ENCODE assay signal across 17 cellular contexts in genomic region chr1:197980457-197980856, GRCh38.
DNase-seq lines count a peak whose midpoint lies in the region; ATAC-seq and TF ChIP-seq lines count a peak whose summit lies in the region.
"Had no signal": no experiment of that assay in that cellular context is flagged by ENCODE, and none has a peak within 500 bp of the region (broad histone marks: within the 10 kb centered on the region; RNA-seq: fewer than 3 reads in every experiment).

No MANE protein-coding gene starts in this region.

- TF ChIP-seq POLR2A in HCT116 (IDR thresholded peaks at IDR 0.05; ENCODE audit: borderline replicate concordance, extremely low read depth, insufficient read depth, insufficient read length), result no peak

- no peak overlapping the region for H2BK5ac ChIP-seq in mesendoderm (ENCODE audit: low read length)

- H3K27ac ChIP-seq in HCT116 (ENCODE audit: low read depth, low read length) (no peak overlapping the region), endodermal cell (ENCODE audit: low read depth, low read length) (no peak overlapping the region), mesendoderm (ENCODE audit: low read depth, low read length) (no peak overlapping the region)
- H3K27ac ChIP-seq: PC-9, SJSA1 had no signal

- H3K36me3 ChIP-seq in HCT116 (ENCODE audit: control insufficient read depth in 1 of 2, insufficient read depth in 2 of 2, low read length in 2 of 2) (no peaks in the 10 kb centered on the region), endodermal cell (ENCODE audit: control insufficient read depth, insufficient read depth, low read length) (no peaks in the 10 kb centered on the region), mesendoderm (ENCODE audit: control insufficient read depth, insufficient read depth, low read length) (no peaks in the 10 kb centered on the region)
- H3K36me3 ChIP-seq: HAP-1, SJSA1 had no signal

- H3K4ac ChIP-seq in mesendoderm (ENCODE audit: low read depth, low read length), result no peak overlapping the region

- H3K18ac ChIP-seq in mesendoderm (ENCODE audit: low read length), result no peak overlapping the region

- intact Hi-C loops in HCT116 (cut with micrococcal nuclease) (no loop called here), Calu3 (cut with micrococcal nuclease; ENCODE audit: unreplicated experiment) (no loop called here)

- 89 to 100% methylated on average over 1 to 3 of the region's 3 CpGs for WGBS in endodermal cell (ENCODE audit: insufficient coverage in 1 of 2, insufficient read length in 1 of 2), 2 experiments
- no CpG with 5 or more reads among the region's 3 CpGs for WGBS in mesendoderm (ENCODE audit: extremely low coverage, insufficient coverage, low lambda C conversion rate)

- H2AFZ ChIP-seq in HCT116 (ENCODE audit: low read depth, low read length, poor library complexity, severe bottlenecking), result no peak overlapping the region
- H2AFZ ChIP-seq: PC-9 had no signal

- H3K9me3 Mint-ChIP-seq in endodermal cell, result no peaks in the 10 kb centered on the region
- H3K9me3 Mint-ChIP-seq in Calu3 (ENCODE audit: low read depth, unreplicated experiment), result no peaks in the 10 kb centered on the region
- H3K9me3 Mint-ChIP-seq: CD8-positive, alpha-beta memory T cell had no signal

- H2BK120ac ChIP-seq in mesendoderm (ENCODE audit: low read depth, low read length), result no peak overlapping the region

- POLR2A ChIA-PET in HCT116 (lab: Charles Lee), result no interaction called here

- H3K27ac Mint-ChIP-seq in endodermal cell, result no peak overlapping the region
- no peak overlapping the region for H3K27ac Mint-ChIP-seq in Calu3 (ENCODE audit: unreplicated experiment)
- H3K27ac Mint-ChIP-seq: CD8-positive, alpha-beta memory T cell had no signal

- H3K4me1 Mint-ChIP-seq in endodermal cell (no peaks in the 10 kb centered on the region), Calu3 (ENCODE audit: low read depth, unreplicated experiment) (peaks cover 14% of the 10 kb centered on the region)
- H3K4me1 Mint-ChIP-seq: CD8-positive, alpha-beta memory T cell had no signal

- H2BK15ac ChIP-seq in mesendoderm (replicated peaks; ENCODE audit: low read depth), result no peak overlapping the region

- no peak overlapping the region for H3K9ac ChIP-seq in HCT116 (ENCODE audit: low read length)
- H3K9ac ChIP-seq in endodermal cell (ENCODE audit: extremely low read depth, low read length, poor library complexity, severe bottlenecking), result no peak overlapping the region
- H3K9ac ChIP-seq in mesendoderm (ENCODE audit: low read length), result no peak overlapping the region

- H4K8ac ChIP-seq in mesendoderm (ENCODE audit: low read depth, low read length), result no peak overlapping the region

- H3K9me3 ChIP-seq in HCT116 (ENCODE audit: control insufficient read depth in 1 of 2, insufficient read depth in 1 of 2, low read depth in 1 of 2, low read length in 2 of 2) (no peaks in the 10 kb centered on the region), endodermal cell (ENCODE audit: control insufficient read depth, low read length) (no peaks in the 10 kb centered on the region)
- H3K9me3 ChIP-seq: HAP-1, SJSA1 had no signal

- no peak overlapping the region for H3K56ac ChIP-seq in mesendoderm (ENCODE audit: low read length)

- H3K27me3 Mint-ChIP-seq in endodermal cell (ENCODE audit: insufficient read depth), result peaks cover 11% of the 10 kb centered on the region
- no peaks in the 10 kb centered on the region for H3K27me3 Mint-ChIP-seq in Calu3 (ENCODE audit: unreplicated experiment)

- no peak overlapping the region for H3K4me3 ChIP-seq in HCT116 (replicated peaks in 1 of 2; ENCODE audit: low read depth in 1 of 2, low read length in 2 of 2)
- H3K4me3 ChIP-seq in endodermal cell (ENCODE audit: low read length), result no peak overlapping the region
- H3K4me3 ChIP-seq in mesendoderm (ENCODE audit: low read length), result no peak overlapping the region
- H3K4me3 ChIP-seq: HAP-1, PC-9, SJSA1 had no signal

- DNase-seq in ELF-1 (ENCODE audit: low read depth, low spot score) (peak; percentile 7), HCT116 (ENCODE audit: low read depth, low spot score) (no peak), endodermal cell (no peak), mesendoderm (peak; percentile 9), Calu3 (no peak), mucosa of gallbladder (ENCODE audit: low spot score) (no peak)
- DNase-seq in activated CD4-positive, alpha-beta T cell treated with anti-CD3 and anti-CD28 coated beads for 48 hours, result no peak
- DNase-seq in activated CD8-positive, alpha-beta memory T cell treated with anti-CD3 and anti-CD28 coated beads for 24 hours, result no peak
- DNase-seq: C1 segment of cervical spinal cord; CD8-positive, alpha-beta memory T cell; NCI-H1105 treated with DMSO at 0.1 percent for 48 hours; NCI-H1694 treated with DMSO at 0.1 percent for 48 hours; NCI-H345; NCI-H524 treated with DMSO at 0.1 percent for 48 hours; PC-9 had no signal

- H3K36me3 Mint-ChIP-seq in endodermal cell (ENCODE audit: low read depth) (no peaks in the 10 kb centered on the region), Calu3 (ENCODE audit: insufficient read depth, unreplicated experiment) (no peaks in the 10 kb centered on the region)
- H3K36me3 Mint-ChIP-seq: CD8-positive, alpha-beta memory T cell had no signal

- H4K20me1 ChIP-seq in HCT116 (ENCODE audit: insufficient read depth), result no peaks in the 10 kb centered on the region

- peak; percentile 40; the same call in 1 of the 2 replicates for ATAC-seq in HCT116

- H3K9me2 ChIP-seq in HCT116 (ENCODE audit: insufficient read depth), result no peaks in the 10 kb centered on the region

- H4K5ac ChIP-seq in mesendoderm (ENCODE audit: low read length), result no peak overlapping the region

- no TSS peak for BruUV-seq in HCT116 (replicated peaks; lab: Mats Ljungman, UMichigan)
- no TSS peak for BruUV-seq in Calu3 (replicated peaks; lab: Mats Ljungman, UMichigan)

- H3K79me2 ChIP-seq in HCT116 (ENCODE audit: insufficient read depth, low read length) (no peaks in the 10 kb centered on the region), mesendoderm (ENCODE audit: control insufficient read depth, insufficient read depth, low read length) (no peaks in the 10 kb centered on the region)

- no peak for TF ChIP-seq RAD21 in HCT116 (IDR thresholded peaks at IDR 0.05; ENCODE audit: low read depth)

- H3K27me3 ChIP-seq in HCT116 (ENCODE audit: insufficient read depth, low read length) (no peaks in the 10 kb centered on the region), endodermal cell (ENCODE audit: control insufficient read depth, insufficient read depth, low read length, poor library complexity, severe bottlenecking) (peaks cover 27% of the 10 kb centered on the region), mesendoderm (ENCODE audit: insufficient read depth, low read length, poor library complexity) (no peaks in the 10 kb centered on the region)
- H3K27me3 ChIP-seq: SJSA1 had no signal

- CTCF ChIA-PET in HCT116 (lab: Charles Lee) (no interaction called here), Calu3 (lab: Charles Lee) (interaction anchor here (0.7 to 1.4 kb wide), 2 partner anchors 13 to 175 kb away, joined by 3 to 4 read pairs; no protein-coding TSS in a partner anchor)

- RAD21 ChIA-PET in HCT116 (lab: Charles Lee; ENCODE audit: low non-redundant PET in 1 of 2, low total read pairs in 2 of 2, uncharacterized antibody in 2 of 2, unreplicated experiment in 2 of 2), result no interaction called here

- TF ChIP-seq CTCF in HCT116 (IDR thresholded peaks at IDR 0.05 in 2 of 3, conservative IDR thresholded peaks at IDR 0.05 in 1 of 3; ENCODE audit: borderline replicate concordance in 1 of 3, insufficient read depth in 1 of 3, low read depth in 2 of 3, low read length in 2 of 3) (no peak), endodermal cell (conservative IDR thresholded peaks at IDR 0.05) (peak; percentile 29), Calu3 (IDR thresholded peaks at IDR 0.05; ENCODE audit: unreplicated experiment) (no peak)

- H3K4me1 ChIP-seq in HCT116 (ENCODE audit: control insufficient read depth in 1 of 2, insufficient read depth in 2 of 2, low read length in 2 of 2) (no peaks in the 10 kb centered on the region), endodermal cell (ENCODE audit: control insufficient read depth, insufficient read depth, low read length) (no peaks in the 10 kb centered on the region), mesendoderm (ENCODE audit: control insufficient read depth, low read depth, low read length) (no peaks in the 10 kb centered on the region)
- H3K4me1 ChIP-seq: HAP-1 had no signal

- no peak overlapping the region for H3K4me3 Mint-ChIP-seq in endodermal cell
- H3K4me3 Mint-ChIP-seq in Calu3 (ENCODE audit: low read depth, unreplicated experiment), result no peak overlapping the region

- H3K79me1 ChIP-seq in mesendoderm (ENCODE audit: low read length), result no peaks in the 10 kb centered on the region

- H3K23ac ChIP-seq in mesendoderm (ENCODE audit: low read length), result no peak overlapping the region

- no peak overlapping the region for H2AK5ac ChIP-seq in mesendoderm (ENCODE audit: low read length)

- H3K4me2 ChIP-seq in HCT116 (ENCODE audit: low read length) (no peak overlapping the region), mesendoderm (ENCODE audit: low read length) (no peak overlapping the region)
- H3K4me2 ChIP-seq: PC-9 had no signal

TF ChIP-seq in HCT116, 20 proteins besides CTCF, POLR2A, EP300 and RAD21:
- TF ChIP-seq YY1 (IDR thresholded peaks at IDR 0.05; ENCODE audit: extremely low read depth, insufficient replicate concordance, low read depth, low read length), result no peak
TF ChIP-seq in HCT116: peak in this region for 0.

Comparison
In these comparisons a context has a peak if more than half of its experiments do, and no peak if none do; other contexts are left out.
1. DNase-seq: peak in ELF-1 (single experiment) and mesendoderm (single experiment); none in HCT116 (single experiment), endodermal cell (single experiment), activated CD4-positive, alpha-beta T cell treated with anti-CD3 and anti-CD28 coated beads for 48 hours (single experiment), Calu3 (single experiment), mucosa of gallbladder (single experiment) and activated CD8-positive, alpha-beta memory T cell treated with anti-CD3 and anti-CD28 coated beads for 24 hours (single experiment).